15 cellular contexts compared by ENCODE assay signal in genomic region chr19:19602713-19603320, GRCh38. TPM values are rescaled to one million over a fixed set of nuclear protein-coding genes. Genes with fewer than 3 reads are reported as not detected.
DNase-seq lines count a peak whose midpoint lies in the region; ATAC-seq and TF ChIP-seq lines count a peak whose summit lies in the region.
"Had no signal": no experiment of that assay in that cellular context is flagged by ENCODE, and none has a peak within 500 bp of the region (broad histone marks: within the 10 kb centered on the region; RNA-seq: fewer than 3 reads in every experiment).

No MANE protein-coding gene starts in this region.

- H3K4me1 ChIP-seq in thymus (ENCODE audit: control insufficient read depth, insufficient read depth, low read length): peaks cover 42% of the 10 kb centered on the region
- H3K4me1 ChIP-seq: tibial artery had no signal

- no peaks in the 10 kb centered on the region for H3K9me3 ChIP-seq in thymus (ENCODE audit: control insufficient read depth)
- H3K9me3 ChIP-seq in WERI-Rb-1 (ENCODE audit: severe bottlenecking): no peaks in the 10 kb centered on the region
- H3K9me3 ChIP-seq: tibial artery had no signal

- H3K9me3 Mint-ChIP-seq in activated naive CD4-positive, alpha-beta T cell treated with anti-CD3 and anti-CD28 coated beads, Interleukin-2, amount 10 ng/mL, durations not matched to agents 7 days and 5 days: peaks cover 4% of the 10 kb centered on the region
- peaks cover 0 to 4% (median 0%) of the 10 kb centered on the region in 3 donors for H3K9me3 Mint-ChIP-seq in T-cell
- H3K9me3 Mint-ChIP-seq in effector memory CD8-positive, alpha-beta T cell: no peaks in the 10 kb centered on the region

- H3K27me3 ChIP-seq in thymus (ENCODE audit: control insufficient read depth, insufficient read depth) (no peaks in the 10 kb centered on the region), WERI-Rb-1 (ENCODE audit: insufficient read depth, low read depth, severe bottlenecking) (no peaks in the 10 kb centered on the region)
- H3K27me3 ChIP-seq: cardiac muscle cell, tibial artery had no signal

- POLR2A ChIA-PET in T-cell (lab: Charles Lee): interaction anchor here (0.6 to 0.8 kb wide), 4 partner anchors 15 to 822 kb away, joined by 3 to 4 read pairs (median 3); partner anchors contain the start of gene PBX4 (in 1 of the 2)

- WGBS in thymus: 43% methylated on average over 3 of the region's 3 CpGs

- CTCF ChIA-PET in activated naive CD4-positive, alpha-beta T cell treated with anti-CD3 and anti-CD28 coated beads, Interleukin-2, amount 10 ng/mL, durations not matched to agents 7 days and 5 days (lab: Charles Lee): interaction anchor here (1.6 kb wide), 1 partner anchor 14 kb away, joined by 7 read pairs; no protein-coding TSS in a partner anchor
- CTCF ChIA-PET in T-cell (lab: Charles Lee): interaction anchor here (0.6 to 1.1 kb wide), 4 partner anchors 8 to 418 kb away, joined by 3 to 5 read pairs (median 4); no protein-coding TSS in a partner anchor

- H3K27ac ChIP-seq in thymus (ENCODE audit: low read depth) (peak overlapping the region; percentile 77), WERI-Rb-1 (no peak overlapping the region)
- H3K27ac ChIP-seq: cardiac muscle cell, tibial artery, VCaP had no signal

- TF ChIP-seq CTCF in WERI-Rb-1 (IDR thresholded peaks at IDR 0.05; ENCODE audit: low read depth, low read length): no peak

- H3K4me3 ChIP-seq in thymus (ENCODE audit: low read length): no peak overlapping the region
- no peak overlapping the region for H3K4me3 ChIP-seq in WERI-Rb-1 (ENCODE audit: low read depth, low read length)
- H3K4me3 ChIP-seq: cardiac muscle cell, tibial artery had no signal

- H3K4me1 Mint-ChIP-seq in activated naive CD4-positive, alpha-beta T cell treated with anti-CD3 and anti-CD28 coated beads, Interleukin-2, amount 10 ng/mL, durations not matched to agents 7 days and 5 days: peaks cover 84% of the 10 kb centered on the region
- H3K4me1 Mint-ChIP-seq in T-cell: peaks cover 65 to 75% (median 71%) of the 10 kb centered on the region in 3 donors
- H3K4me1 Mint-ChIP-seq in effector memory CD8-positive, alpha-beta T cell (ENCODE audit: low read depth in 2 of 2): peaks cover 45% of the 10 kb centered on the region in 2 donors

- peaks cover 11% of the 10 kb centered on the region for H3K36me3 ChIP-seq in thymus (ENCODE audit: control insufficient read depth, insufficient read depth)
- H3K36me3 ChIP-seq in WERI-Rb-1: no peaks in the 10 kb centered on the region
- H3K36me3 ChIP-seq: cardiac muscle cell, tibial artery had no signal

- no peak for DNase-seq in activated naive CD4-positive, alpha-beta T cell treated with anti-CD3 and anti-CD28 coated beads, Interleukin-2, amount 10 ng/mL, durations not matched to agents 7 days and 5 days
- DNase-seq in activated naive CD4-positive, alpha-beta T cell treated with Interleukin-2 at 50 U/mL for 16 hours: no peak
- DNase-seq in T-cell (no peak), epidermal melanocyte (ENCODE audit: insufficient read length, low spot score) (no peak), WERI-Rb-1 (no peak)
- no peak for DNase-seq in effector memory CD8-positive, alpha-beta T cell
- DNase-seq: GOT3; islet precursor cell; SIG-M5; stimulated activated CD4-positive, alpha-beta T cell treated with anti-CD3 and anti-CD28 coated beads, Interleukin-12 subunit alpha, Interleukin-12 subunit beta, amount 100 ng/mL, for 4 hours; tibial artery had no signal

- no peak overlapping the region for H3K4me3 Mint-ChIP-seq in activated naive CD4-positive, alpha-beta T cell treated with anti-CD3 and anti-CD28 coated beads, Interleukin-2, amount 10 ng/mL, durations not matched to agents 7 days and 5 days
- H3K4me3 Mint-ChIP-seq in T-cell: peak overlapping the region in 2 of 3 donors; percentile 46 to 71
- H3K4me3 Mint-ChIP-seq in effector memory CD8-positive, alpha-beta T cell: peak overlapping the region; percentile 17 to 24

- peak overlapping the region; percentile 78 for H3K27ac Mint-ChIP-seq in activated naive CD4-positive, alpha-beta T cell treated with anti-CD3 and anti-CD28 coated beads, Interleukin-2, amount 10 ng/mL, durations not matched to agents 7 days and 5 days
- peak overlapping the region; percentile 93 for H3K27ac Mint-ChIP-seq in T-cell
- H3K27ac Mint-ChIP-seq in effector memory CD8-positive, alpha-beta T cell: peak overlapping the region; percentile 22 to 99

- H3K36me3 Mint-ChIP-seq in activated naive CD4-positive, alpha-beta T cell treated with anti-CD3 and anti-CD28 coated beads, Interleukin-2, amount 10 ng/mL, durations not matched to agents 7 days and 5 days: peaks cover 30% of the 10 kb centered on the region
- peaks cover 13% of the 10 kb centered on the region for H3K36me3 Mint-ChIP-seq in T-cell
- peaks cover 46% of the 10 kb centered on the region for H3K36me3 Mint-ChIP-seq in effector memory CD8-positive, alpha-beta T cell (ENCODE audit: insufficient read depth)

- H3K27me3 Mint-ChIP-seq in activated naive CD4-positive, alpha-beta T cell treated with anti-CD3 and anti-CD28 coated beads, Interleukin-2, amount 10 ng/mL, durations not matched to agents 7 days and 5 days: no peaks in the 10 kb centered on the region
- no peaks in the 10 kb centered on the region for H3K27me3 Mint-ChIP-seq in T-cell
- no peaks in the 10 kb centered on the region for H3K27me3 Mint-ChIP-seq in effector memory CD8-positive, alpha-beta T cell

- ATAC-seq in T-cell (replicated peaks in 1 of 4) (no peak), GM21360 (IDR thresholded peaks at IDR 0.05; ENCODE audit: unreplicated experiment) (no peak)
- no peak for ATAC-seq in effector memory CD8-positive, alpha-beta T cell (replicated peaks)

RNA-seq across cellular contexts. Expression of gene PBX4, which starts 15.7 kb away (rescaled TPM):
- total RNA-seq in T-cell: 10 to 100 TPM; 40.9 to 48.3 (median 42.7) TPM
- polyA plus RNA-seq in thymus: 26.7 TPM

RNA-seq across cellular contexts. Expression of gene LPAR2, which starts 25.2 kb away (rescaled TPM):
- total RNA-seq in T-cell: 100 to 1,000 TPM in 1 of 5 donors, 10 to 100 TPM in 4; 78.3 to 106 (median 82.4) TPM
- polyA plus RNA-seq in thymus: 53.8 TPM

RNA-seq across cellular contexts. Expression of gene GMIP, which starts 40.6 kb away (rescaled TPM):
- total RNA-seq in T-cell: 100 to 1,000 TPM in 4 of 5 donors, 10 to 100 TPM in 1; 99.5 to 148 (median 133) TPM
- 37.3 TPM for polyA plus RNA-seq in thymus
